Comparison of ENCODE assay signal across 8 cellular contexts in genomic region chr2:138523013-138523672, GRCh38. TPM values are rescaled to one million over a fixed set of nuclear protein-coding genes. Genes with fewer than 3 reads are reported as not detected.
DNase-seq lines count a peak whose midpoint lies in the region; ATAC-seq and FAIRE-seq lines count a peak whose summit lies in the region.
"Not testable (repeated sequence)": the region's sequence is repeated elsewhere in the genome, so short reads cannot be mapped to it uniquely, and the experiment has no call there.

No MANE protein-coding gene starts in this region.

- not testable (repeated sequence) for H3K27me3 Mint-ChIP-seq in activated CD8-positive, alpha-beta T cell treated with anti-CD3 and anti-CD28 coated beads, Interleukin-2, amount 10 ng/mL, durations not matched to agents 7 days and 5 days (ENCODE audit: low read depth); stimulated activated memory B cell treated with anti-CD40 and anti-IgM and Interleukin-4, amounts not matched to agents 10 μg/mL and 1 μg/mL and 100 μg/mL, for 72 hours

- H3K4me1 Mint-ChIP-seq in activated CD8-positive, alpha-beta T cell treated with anti-CD3 and anti-CD28 coated beads, Interleukin-2, amount 10 ng/mL, durations not matched to agents 7 days and 5 days (ENCODE audit: low read depth): peaks cover 22% of the 10 kb centered on the region
- peaks cover 87% of the 10 kb centered on the region for H3K4me1 Mint-ChIP-seq in stimulated activated memory B cell treated with anti-CD40 and anti-IgM and Interleukin-4, amounts not matched to agents 10 μg/mL and 1 μg/mL and 100 μg/mL, for 72 hours

- FAIRE-seq in GM18507 (lab: Jason Lieb, UNC): peak; percentile 89

- not testable (repeated sequence) for DNase-seq in GM18507 (ENCODE audit: extremely low spot score, insufficient read length, low read depth); activated CD8-positive, alpha-beta T cell treated with anti-CD3 and anti-CD28 coated beads, Interleukin-2, amount 10 ng/mL, durations not matched to agents 7 days and 5 days

- peak; percentile 41 for ATAC-seq in GM19324 (IDR thresholded peaks at IDR 0.05; ENCODE audit: low FRiP score, unreplicated experiment)
- peak; percentile 47 for ATAC-seq in GM21515 (IDR thresholded peaks at IDR 0.05; ENCODE audit: unreplicated experiment)
- ATAC-seq in HG02798 (IDR thresholded peaks at IDR 0.05; ENCODE audit: poor library complexity, unreplicated experiment): peak; percentile 61
- ATAC-seq in HG03103 (IDR thresholded peaks at IDR 0.05; ENCODE audit: low read depth, unreplicated experiment): peak; percentile 47
- ATAC-seq in HG03521 (IDR thresholded peaks at IDR 0.05; ENCODE audit: unreplicated experiment): peak; percentile 41
- not testable (repeated sequence) for ATAC-seq in activated CD8-positive, alpha-beta T cell treated with anti-CD3 and anti-CD28 coated beads, Interleukin-2, amount 10 ng/mL, durations not matched to agents 7 days and 5 days
- peak; percentile 77 for ATAC-seq in stimulated activated memory B cell treated with anti-CD40 and anti-IgM and Interleukin-4, amounts not matched to agents 10 μg/mL and 1 μg/mL and 100 μg/mL, for 72 hours

- peaks cover 35% of the 10 kb centered on the region for H3K36me3 Mint-ChIP-seq in activated CD8-positive, alpha-beta T cell treated with anti-CD3 and anti-CD28 coated beads, Interleukin-2, amount 10 ng/mL, durations not matched to agents 7 days and 5 days (ENCODE audit: low read depth)
- peaks cover 45% of the 10 kb centered on the region for H3K36me3 Mint-ChIP-seq in stimulated activated memory B cell treated with anti-CD40 and anti-IgM and Interleukin-4, amounts not matched to agents 10 μg/mL and 1 μg/mL and 100 μg/mL, for 72 hours

- H3K27ac Mint-ChIP-seq in activated CD8-positive, alpha-beta T cell treated with anti-CD3 and anti-CD28 coated beads, Interleukin-2, amount 10 ng/mL, durations not matched to agents 7 days and 5 days: peak overlapping the region; percentile 67
- peak overlapping the region; percentile 89 for H3K27ac Mint-ChIP-seq in stimulated activated memory B cell treated with anti-CD40 and anti-IgM and Interleukin-4, amounts not matched to agents 10 μg/mL and 1 μg/mL and 100 μg/mL, for 72 hours

- POLR2A ChIA-PET in activated CD8-positive, alpha-beta T cell treated with anti-CD3 and anti-CD28 coated beads, Interleukin-2, amount 10 ng/mL, durations not matched to agents 7 days and 5 days (lab: Charles Lee): not testable (repeated sequence)

- not testable (repeated sequence) for H3K9me3 Mint-ChIP-seq in activated CD8-positive, alpha-beta T cell treated with anti-CD3 and anti-CD28 coated beads, Interleukin-2, amount 10 ng/mL, durations not matched to agents 7 days and 5 days (ENCODE audit: insufficient read depth)
- H3K9me3 Mint-ChIP-seq in stimulated activated memory B cell treated with anti-CD40 and anti-IgM and Interleukin-4, amounts not matched to agents 10 μg/mL and 1 μg/mL and 100 μg/mL, for 72 hours: peaks cover 10% of the 10 kb centered on the region

- H3K4me3 Mint-ChIP-seq in activated CD8-positive, alpha-beta T cell treated with anti-CD3 and anti-CD28 coated beads, Interleukin-2, amount 10 ng/mL, durations not matched to agents 7 days and 5 days: not testable (repeated sequence)
- peak overlapping the region; percentile 59 for H3K4me3 Mint-ChIP-seq in stimulated activated memory B cell treated with anti-CD40 and anti-IgM and Interleukin-4, amounts not matched to agents 10 μg/mL and 1 μg/mL and 100 μg/mL, for 72 hours

- CTCF ChIA-PET in activated CD8-positive, alpha-beta T cell treated with anti-CD3 and anti-CD28 coated beads, Interleukin-2, amount 10 ng/mL, durations not matched to agents 7 days and 5 days (lab: Charles Lee): not testable (repeated sequence)

RNA-seq across cellular contexts. Expression of gene SPOPL, which starts 21.6 kb away (rescaled TPM):
- total RNA-seq in activated CD8-positive, alpha-beta T cell treated with anti-CD3 and anti-CD28 coated beads, Interleukin-2, amount 10 ng/mL, durations not matched to agents 7 days and 5 days: 10 to 100 TPM; 13.0 to 15.6 TPM
